23 cellular contexts compared by ENCODE assay signal in genomic region chr4:36704289-36704688, GRCh38.
"Had no signal": no experiment of that assay in that cellular context is flagged by ENCODE, and none has a peak within 500 bp of the region (broad histone marks: within the 10 kb centered on the region; RNA-seq: fewer than 3 reads in every experiment).

No MANE protein-coding gene starts in this region.

- H3K27me3 ChIP-seq: dorsolateral prefrontal cortex, esophagus muscularis mucosa, foreskin keratinocyte, gastroesophageal sphincter, heart left ventricle, hepatocyte had no signal

- H2AFZ ChIP-seq: hepatocyte had no signal

- H3K9me3 ChIP-seq: lower lobe of right lung, mucosa of descending colon had no signal

- H3K27ac ChIP-seq: coronary artery, dorsolateral prefrontal cortex, esophagus muscularis mucosa, foreskin keratinocyte, gastroesophageal sphincter, heart left ventricle, hepatocyte, left ventricle myocardium inferior, lower lobe of right lung had no signal

- H3K4me1 ChIP-seq: esophagus muscularis mucosa, foreskin keratinocyte, gastroesophageal sphincter, heart left ventricle, left ventricle myocardium inferior, lower lobe of right lung had no signal

- DNase-seq: dermis blood vessel endothelial cell; dorsolateral prefrontal cortex; effector CD4-positive, alpha-beta T cell; effector memory CD4-positive, alpha-beta T cell; foreskin keratinocyte; heart left ventricle; hypothalamus; immature natural killer cell; islet precursor cell; kidney; kidney glomerular epithelial cell; left colon; left ventricle myocardium inferior; lower lobe of right lung; mesenchymal stem cell; mucosa of descending colon; naive B cell; naive thymus-derived CD8-positive, alpha-beta T cell had no signal

- H3K79me2 ChIP-seq: hepatocyte had no signal

- ATAC-seq: foreskin keratinocyte; gastroesophageal sphincter; heart left ventricle; left colon; left lobe of liver; lower lobe of right lung; mucosa of descending colon; naive thymus-derived CD8-positive, alpha-beta T cell had no signal

- H3K4me2 ChIP-seq: hepatocyte had no signal

- H3K36me3 ChIP-seq: esophagus muscularis mucosa, gastroesophageal sphincter, heart left ventricle, left ventricle myocardium inferior, lower lobe of right lung had no signal

- H3K4me3 ChIP-seq: coronary artery, dorsolateral prefrontal cortex, esophagus muscularis mucosa, gastroesophageal sphincter, heart left ventricle, hepatocyte, left ventricle myocardium inferior, lower lobe of right lung, mucosa of descending colon had no signal
